15 cellular contexts compared by ENCODE assay signal in genomic region chr9:98315067-98315453, GRCh38. TPM values are rescaled to one million over a fixed set of nuclear protein-coding genes. Genes with fewer than 3 reads are reported as not detected.
DNase-seq lines count a peak whose midpoint lies in the region; ATAC-seq, FAIRE-seq and TF ChIP-seq lines count a peak whose summit lies in the region.
"Had no signal": no experiment of that assay in that cellular context is flagged by ENCODE, and none has a peak within 500 bp of the region (broad histone marks: within the 10 kb centered on the region; RNA-seq: fewer than 3 reads in every experiment).

No MANE protein-coding gene starts in this region.

- POLR2A ChIA-PET in H1 (lab: Charles Lee; ENCODE audit: partially characterized antibody): no interaction called here
- POLR2A ChIA-PET in naive thymus-derived CD4-positive, alpha-beta T cell (lab: Charles Lee): no interaction called here

- no peaks in the 10 kb centered on the region for H3K9me2 ChIP-seq in hepatocyte (replicated peaks; ENCODE audit: insufficient read depth)

- H3K4me1 ChIP-seq in H1 (replicated peaks in 1 of 4; ENCODE audit: control insufficient read depth in 3 of 4, insufficient read depth in 4 of 4, low read length in 3 of 4) (peaks cover 0 to 9% (median 7%) of the 10 kb centered on the region in 4 experiments; a peak in 5 of 7 replicates), kidney (ENCODE audit: control insufficient read depth in 1 of 2, insufficient read depth in 1 of 2, low read depth in 1 of 2, low read length in 2 of 2) (no peaks in the 10 kb centered on the region), hepatocyte (ENCODE audit: insufficient read depth) (no peaks in the 10 kb centered on the region)
- H3K4me1 ChIP-seq in naive thymus-derived CD4-positive, alpha-beta T cell (ENCODE audit: control insufficient read depth in 2 of 2, insufficient read depth in 2 of 2, low read length in 2 of 2): no peaks in the 10 kb centered on the region

- no peak overlapping the region for H3K4ac ChIP-seq in H1 (replicated peaks; ENCODE audit: insufficient read length, low read depth, low read length)

- no peak overlapping the region for H3K56ac ChIP-seq in H1 (replicated peaks; ENCODE audit: insufficient read length, low read depth, low read length)

- H2BK15ac ChIP-seq in H1 (ENCODE audit: low read length): peak overlapping the region; percentile 0; the same call in 1 of the 2 replicates

- H3K27ac Mint-ChIP-seq in activated naive CD4-positive, alpha-beta T cell treated with anti-CD3 and anti-CD28 coated beads, Interleukin-2, amount 50 U/mL, for 24 hours: peak overlapping the region; percentile 38
- no peak overlapping the region for H3K27ac Mint-ChIP-seq in naive thymus-derived CD4-positive, alpha-beta T cell
- H3K27ac Mint-ChIP-seq: CD8-positive, alpha-beta T cell; IgD-negative memory B cell had no signal

- CTCF ChIA-PET in H1 (lab: Charles Lee; ENCODE audit: partially characterized antibody): interaction anchor here (0.8 to 5.5 kb wide), 45 partner anchors 8 to 461 kb away, joined by 3 to 41 read pairs (median 5); no protein-coding TSS in a partner anchor
- CTCF ChIA-PET in naive thymus-derived CD4-positive, alpha-beta T cell (lab: Charles Lee): interaction anchor here (1.3 kb wide), 1 partner anchor 460 kb away, joined by 6 read pairs; no protein-coding TSS in a partner anchor

- H3K18ac ChIP-seq in H1 (ENCODE audit: extremely low read depth, low read length): peak overlapping the region; percentile 49; the same call in 1 of the 2 replicates

- H2AFZ ChIP-seq in H1 (ENCODE audit: low read length) (no peak overlapping the region), hepatocyte (no peak overlapping the region)

- no peak for TF ChIP-seq EP300 in H1 (IDR thresholded peaks at IDR 0.05; ENCODE audit: borderline replicate concordance in 1 of 2, low read depth in 2 of 2, low read length in 2 of 2)

- no peak for FAIRE-seq in H1 (lab: Jason Lieb, UNC)
- FAIRE-seq in kidney (lab: Jason Lieb, UNC): no peak
- FAIRE-seq: HTR-8/SVneo had no signal

- H2BK20ac ChIP-seq in H1 (ENCODE audit: low read length): peak overlapping the region; percentile 3

- TF ChIP-seq CTCF in H1 (IDR thresholded peaks at IDR 0.05; ENCODE audit: control extremely low read depth in 1 of 3, insufficient read depth in 1 of 3, low read depth in 1 of 3, low read length in 3 of 3): no peak
- TF ChIP-seq CTCF in kidney (IDR thresholded peaks at IDR 0.05; ENCODE audit: borderline replicate concordance, extremely low read depth, insufficient read depth): no peak
- no peak for TF ChIP-seq CTCF in hepatocyte (IDR thresholded peaks at IDR 0.05; ENCODE audit: poor library complexity)

- no peak overlapping the region for H2AK5ac ChIP-seq in H1 (ENCODE audit: low read depth, low read length)

- H3K4me3 ChIP-seq in H1 (ENCODE audit: extremely low read depth in 1 of 4, insufficient read depth in 2 of 4, low read depth in 3 of 4, low read length in 4 of 4) (no peak overlapping the region), kidney (ENCODE audit: low read length in 2 of 2) (no peak overlapping the region), hepatocyte (no peak overlapping the region)
- no peak overlapping the region for H3K4me3 ChIP-seq in naive thymus-derived CD4-positive, alpha-beta T cell (ENCODE audit: low read length)
- H3K4me3 ChIP-seq: BLaER1 had no signal

- ATAC-seq in naive thymus-derived CD4-positive, alpha-beta T cell: no peak

- H3K9ac ChIP-seq in H1 (replicated peaks in 1 of 4; ENCODE audit: extremely low read depth in 1 of 4, low read depth in 3 of 4, low read length in 3 of 4) (no peak overlapping the region), kidney (ENCODE audit: low read length in 2 of 2) (no peak overlapping the region)
- H3K9ac ChIP-seq: BLaER1 had no signal

- peak overlapping the region; percentile 45; the same call in 1 of the 2 replicates for H2BK5ac ChIP-seq in H1 (ENCODE audit: low read depth, low read length)

- H3K79me2 ChIP-seq in H1 (ENCODE audit: control insufficient read depth in 1 of 2, insufficient read depth in 2 of 2, low read length in 2 of 2) (no peaks in the 10 kb centered on the region), hepatocyte (no peaks in the 10 kb centered on the region)

- H3K4me3 Mint-ChIP-seq in activated naive CD4-positive, alpha-beta T cell treated with anti-CD3 and anti-CD28 coated beads, Interleukin-2, amount 50 U/mL, for 24 hours: no peak overlapping the region
- H3K4me3 Mint-ChIP-seq in naive thymus-derived CD4-positive, alpha-beta T cell: no peak overlapping the region
- H3K4me3 Mint-ChIP-seq: CD8-positive, alpha-beta T cell; H9; IgD-negative memory B cell had no signal

- H3K27me3 Mint-ChIP-seq in activated naive CD4-positive, alpha-beta T cell treated with anti-CD3 and anti-CD28 coated beads, Interleukin-2, amount 50 U/mL, for 24 hours: no peaks in the 10 kb centered on the region
- peaks cover 0 to 5% (median 0%) of the 10 kb centered on the region in 5 donors for H3K27me3 Mint-ChIP-seq in naive thymus-derived CD4-positive, alpha-beta T cell

- H3K36me3 ChIP-seq in H1 (ENCODE audit: control insufficient read depth in 2 of 4, insufficient read depth in 4 of 4, low read length in 3 of 4) (no peaks in the 10 kb centered on the region; a peak in 1 of 8 replicates), kidney (ENCODE audit: control insufficient read depth in 1 of 2, insufficient read depth in 2 of 2, low read length in 2 of 2) (no peaks in the 10 kb centered on the region), hepatocyte (replicated peaks; ENCODE audit: insufficient read depth, low read depth) (no peaks in the 10 kb centered on the region)
- no peaks in the 10 kb centered on the region for H3K36me3 ChIP-seq in naive thymus-derived CD4-positive, alpha-beta T cell (ENCODE audit: control insufficient read depth in 2 of 3, insufficient read depth in 3 of 3, low read length in 3 of 3)
- H3K36me3 ChIP-seq: BLaER1 had no signal

- H3K27ac ChIP-seq in H1 (ENCODE audit: low read depth, low read length) (no peak overlapping the region), kidney (ENCODE audit: low read depth in 2 of 2, low read length in 2 of 2) (no peak overlapping the region), hepatocyte (no peak overlapping the region)
- H3K27ac ChIP-seq in naive thymus-derived CD4-positive, alpha-beta T cell (ENCODE audit: low read depth, low read length): no peak overlapping the region
- H3K27ac ChIP-seq: BLaER1 had no signal

- H3K14ac ChIP-seq in H1 (ENCODE audit: insufficient read length): no peak overlapping the region

- no peak for TF ChIP-seq POLR2A in H1 (IDR thresholded peaks at IDR 0.05; ENCODE audit: control extremely low read depth in 1 of 2, low read depth in 2 of 2, low read length in 2 of 2)

- H3K23ac ChIP-seq in H1 (ENCODE audit: insufficient read length): no peak overlapping the region

- H2BK120ac ChIP-seq in H1 (replicated peaks; ENCODE audit: low read depth, low read length): no peak overlapping the region

- H3K4me1 Mint-ChIP-seq in activated naive CD4-positive, alpha-beta T cell treated with anti-CD3 and anti-CD28 coated beads, Interleukin-2, amount 50 U/mL, for 24 hours: no peaks in the 10 kb centered on the region
- H3K4me1 Mint-ChIP-seq in naive thymus-derived CD4-positive, alpha-beta T cell: peaks cover 0 to 8% (median 0%) of the 10 kb centered on the region in 7 donors

- no peak for TF ChIP-seq RAD21 in H1 (IDR thresholded peaks at IDR 0.05 in 1 of 2, conservative IDR thresholded peaks at IDR 0.05 in 1 of 2; ENCODE audit: low read depth in 2 of 2, low read length in 2 of 2)

- H3K4me2 ChIP-seq in H1 (ENCODE audit: insufficient read depth in 1 of 2, low read depth in 2 of 2, low read length in 2 of 2) (no peak overlapping the region), hepatocyte (no peak overlapping the region)
- H3K4me2 ChIP-seq: BLaER1 had no signal

- WGBS in H1 (ENCODE audit: extremely low coverage in 1 of 2, insufficient coverage in 1 of 2, insufficient read length in 1 of 2, insufficient replicate concordance in 2 of 2, low coverage in 1 of 2, low lambda C conversion rate in 2 of 2, missing lambda C conversion rate in 1 of 2), 2 experiments: 81% methylated on average over 7 of the region's 7 CpGs; no CpG with 5 or more reads in 1 of the 2 experiments
- WGBS in hepatocyte (ENCODE audit: low lambda C conversion rate, missing lambda C conversion rate): 61% methylated on average over 7 of the region's 7 CpGs

- no peaks in the 10 kb centered on the region for H4K20me1 ChIP-seq in H1 (replicated peaks in 1 of 2; ENCODE audit: control insufficient read depth in 1 of 2, insufficient read depth in 2 of 2, low read length in 2 of 2)
- H4K20me1 ChIP-seq in hepatocyte (ENCODE audit: insufficient read depth, poor library complexity, severe bottlenecking): no peaks in the 10 kb centered on the region
- H4K20me1 ChIP-seq: BLaER1 had no signal

- H4K8ac ChIP-seq in H1 (ENCODE audit: extremely low read depth, insufficient read depth, low read length): no peak overlapping the region

- no peak overlapping the region for H4K5ac ChIP-seq in H1 (ENCODE audit: insufficient read length, low read depth, low read length)

- no peaks in the 10 kb centered on the region for H3K9me3 Mint-ChIP-seq in activated naive CD4-positive, alpha-beta T cell treated with anti-CD3 and anti-CD28 coated beads, Interleukin-2, amount 50 U/mL, for 24 hours
- H3K9me3 Mint-ChIP-seq in naive thymus-derived CD4-positive, alpha-beta T cell: no peaks in the 10 kb centered on the region
- H3K9me3 Mint-ChIP-seq: CD14-positive monocyte; CD8-positive, alpha-beta T cell; H9; IgD-negative memory B cell had no signal

- DNase-seq in activated naive CD4-positive, alpha-beta T cell (lab: John Stamatoyannopoulos, UW): no peak
- no peak for DNase-seq in H1 (ENCODE audit: low read depth in 1 of 2, low spot score in 2 of 2)
- DNase-seq in kidney: peak; percentile 41
- no peak for DNase-seq in hepatocyte (ENCODE audit: low spot score)
- no peak for DNase-seq in activated CD4-positive, alpha-beta T cell treated with anti-CD3 and anti-CD28 coated beads, Interleukin-2, amount 50 U/mL, for 1 hour
- DNase-seq in KBM-7: no peak
- no peak for DNase-seq in naive thymus-derived CD4-positive, alpha-beta T cell
- DNase-seq: GOT3 had no signal

- H3K27me3 ChIP-seq in H1 (replicated peaks in 1 of 4; ENCODE audit: control insufficient read depth in 3 of 4, extremely low read depth in 1 of 4, insufficient read depth in 3 of 4, low read length in 3 of 4): no peaks in the 10 kb centered on the region
- H3K27me3 ChIP-seq in hepatocyte: no peaks in the 10 kb centered on the region
- no peaks in the 10 kb centered on the region for H3K27me3 ChIP-seq in naive thymus-derived CD4-positive, alpha-beta T cell (ENCODE audit: control insufficient read depth in 2 of 2, insufficient read depth in 2 of 2, low read length in 2 of 2)
- H3K27me3 ChIP-seq: BLaER1 had no signal

- H2BK12ac ChIP-seq in H1 (ENCODE audit: low read depth, low read length): 0 out of 2 replicates have a peak overlapping the region, but pooled peaks have one; percentile 64

- intact Hi-C loops in kidney (cut with DNase I): loop anchor here (5.0 kb wide), 1 partner anchor 462 kb away; no protein-coding TSS in a partner anchor
- intact Hi-C loops in naive thymus-derived CD4-positive, alpha-beta T cell (cut with micrococcal nuclease): loop anchor here (1.0 kb wide), 3 partner anchors 110 to 476 kb away; no protein-coding TSS in a partner anchor

- H3K23me2 ChIP-seq in H1 (ENCODE audit: low read depth, low read length): no peaks in the 10 kb centered on the region; the same call in 1 of the 2 replicates

- no peak overlapping the region for H4K91ac ChIP-seq in H1 (replicated peaks; ENCODE audit: insufficient read length, low read length)

- in situ Hi-C loops in KBM-7 (cut with MboI; ENCODE audit: low pct_unique_long_range_greater_than_20kb, low sequenced_read_pairs): loop anchor here (25.0 kb wide), 1 partner anchor 672 kb away; no protein-coding TSS in a partner anchor

- H3K79me1 ChIP-seq in H1 (ENCODE audit: low read depth, low read length): no peaks in the 10 kb centered on the region

- H3K9me3 ChIP-seq in H1 (ENCODE audit: insufficient read depth in 2 of 2, low read depth in 1 of 2, low read length in 1 of 2): no peaks in the 10 kb centered on the region
- no peaks in the 10 kb centered on the region for H3K9me3 ChIP-seq in kidney (ENCODE audit: control insufficient read depth in 1 of 2, low read length in 2 of 2)
- H3K9me3 ChIP-seq in hepatocyte (ENCODE audit: low read depth): no peaks in the 10 kb centered on the region
- no peaks in the 10 kb centered on the region for H3K9me3 ChIP-seq in naive thymus-derived CD4-positive, alpha-beta T cell (ENCODE audit: control insufficient read depth in 2 of 3, low read length in 3 of 3)
- H3K9me3 ChIP-seq: BLaER1 had no signal

- no peaks in the 10 kb centered on the region for H3K36me3 Mint-ChIP-seq in activated naive CD4-positive, alpha-beta T cell treated with anti-CD3 and anti-CD28 coated beads, Interleukin-2, amount 50 U/mL, for 24 hours
- H3K36me3 Mint-ChIP-seq in naive thymus-derived CD4-positive, alpha-beta T cell: no peaks in the 10 kb centered on the region
- H3K36me3 Mint-ChIP-seq: CD14-positive monocyte; CD8-positive, alpha-beta T cell; IgD-negative memory B cell had no signal

RNA-seq across cellular contexts. Expression of gene TBC1D2, which starts 59.6 kb away (rescaled TPM):
- 7.4 and 8.0 TPM in 2 replicates for total RNA-seq in H1 (2021; fragmentation: NEBNext Ultra II Directional; extraction: Animal tissue kit (Norgen Biotek cat#: 25700))
- polyA plus RNA-seq in H1 (2011; rRNA removed) (7.4 and 10.9 TPM in 2 replicates), kidney (ENCODE audit: insufficient read depth, low read depth, low replicate concordance) (7.7 TPM), hepatocyte (31.6 and 33.5 TPM in 2 replicates)
- 7.7 TPM for polyA plus RNA-seq in H1 (2011; cell fraction: cytosol; rRNA removed)
- 15.0 TPM for polyA plus RNA-seq in H1 (2011; cell fraction: nucleus; rRNA removed)
- polyA plus RNA-seq in H1 (2012, experiment 1 of 2): 4.2 to 6.0 TPM (median 4.9 TPM) in 4 replicates
- 4.4 TPM for polyA plus RNA-seq in H1 (2012, experiment 2 of 2)
- polyA plus RNA-seq in H1 (2013, experiment 1 of 2): 7.4 TPM
- 6.9 TPM for polyA plus RNA-seq in H1 (2013, experiment 2 of 2)
- polyA minus RNA-seq in H1 (2011; rRNA and poly(A)+ RNA removed): 7.0 and 7.4 TPM in 2 replicates
- 4.3 TPM for polyA minus RNA-seq in H1 (2011; cell fraction: cytosol; rRNA and poly(A)+ RNA removed)
- 8.0 TPM for polyA minus RNA-seq in H1 (2011; cell fraction: nucleus; rRNA and poly(A)+ RNA removed)
- total RNA-seq in kidney (19.6 TPM), hepatocyte (20.0 and 26.7 TPM in 2 replicates)
- total RNA-seq in naive thymus-derived CD4-positive, alpha-beta T cell: 10 to 100 TPM in 1 of 5 experiments, 1 to 10 TPM in 4; 4.9 to 16.6 (median 8.8) TPM
- 1 to 10 TPM; 3.3 to 8.8 TPM for polyA plus RNA-seq in naive thymus-derived CD4-positive, alpha-beta T cell
